In genomic region chr7:644381-645305, GRCh38 we compare ENCODE assay signal across 20 cellular contexts.
"Had no signal": no experiment of that assay in that cellular context is flagged by ENCODE, and none has a peak within 500 bp of the region (broad histone marks: within the 10 kb centered on the region; RNA-seq: fewer than 3 reads in every experiment).

No MANE protein-coding gene starts in this region.

- H3K4me1 Mint-ChIP-seq: nephron progenitor cell had no signal

- ATAC-seq: activated CD4-positive, CD25-positive, alpha-beta regulatory T cell treated with anti-CD3 and anti-CD28 coated beads, Interleukin-2, amount 50 U/mL, for 24 hours had no signal

- H3K27ac ChIP-seq: ascending aorta, thyroid gland had no signal

- H3K9me3 ChIP-seq: ascending aorta, thyroid gland had no signal

- H3K36me3 ChIP-seq: ascending aorta, thyroid gland had no signal

- H3K27ac Mint-ChIP-seq: activated naive CD4-positive, alpha-beta T cell treated with anti-CD3 and anti-CD28 coated beads, Interleukin-2, amount 50 U/mL, for 24 hours; dendritic cell treated with granulocyte-macrophage colony-stimulating factor and Interleukin-4, amounts not matched to agents 40 ng/mL and 50 ng/mL, for 4 days; nephron progenitor cell; T-helper 1 cell treated with Interleukin-12 subunit alpha and Interleukin-12 subunit beta and Interleukin-4 antibody, amounts not matched to agents 30 μg/mL and 1 μg/mL, for 36 hours had no signal

- H3K4me3 ChIP-seq: ascending aorta, thyroid gland had no signal

- H3K4me3 Mint-ChIP-seq: activated naive CD4-positive, alpha-beta T cell treated with anti-CD3 and anti-CD28 coated beads, Interleukin-2, amount 50 U/mL, for 24 hours; dendritic cell treated with granulocyte-macrophage colony-stimulating factor and Interleukin-4, amounts not matched to agents 40 ng/mL and 50 ng/mL, for 4 days; nephron progenitor cell; T-helper 1 cell treated with Interleukin-12 subunit alpha and Interleukin-12 subunit beta and Interleukin-4 antibody, amounts not matched to agents 30 μg/mL and 1 μg/mL, for 36 hours had no signal

- H3K4me1 ChIP-seq: ascending aorta, thyroid gland had no signal

- DNase-seq: activated CD4-positive, alpha-beta T cell treated with anti-CD3 and anti-CD28 coated beads, Interleukin-2, amount 50 U/mL, for 1 hour; activated CD8-positive, alpha-beta memory T cell treated with anti-CD3 and anti-CD28 coated beads, Interleukin-2, amount 50 U/mL, for 4 hours; activated gamma-delta T cell; activated T-cell treated with anti-CD3 and anti-CD28 coated beads, Interleukin-2, amount 50 U/mL, for 48 hours; effector memory CD4-positive, alpha-beta T cell; hypothalamus; islet precursor cell; mammary epithelial cell; midbrain; nephron progenitor cell; stimulated activated CD4-positive, alpha-beta T cell treated with anti-CD3 and anti-CD28 coated beads, Interleukin-12 subunit alpha, Interleukin-12 subunit beta, amount 100 ng/mL, for 4 hours; stimulated activated CD4-positive, alpha-beta T cell treated with anti-CD3 and anti-CD28 coated beads, Interleukin-1b, Interleukin-23, amount 100 ng/mL, for 48 hours; stimulated activated CD8-positive, alpha-beta memory T cell treated with anti-CD3 and anti-CD28 coated beads, Interleukin-4, amount 100 ng/mL, for 48 hours; stimulated activated naive CD4-positive, alpha-beta T cell; thyroid gland had no signal

- H3K9me3 Mint-ChIP-seq: activated naive CD4-positive, alpha-beta T cell treated with anti-CD3 and anti-CD28 coated beads, Interleukin-2, amount 50 U/mL, for 24 hours had no signal

- H3K27me3 Mint-ChIP-seq: activated naive CD4-positive, alpha-beta T cell treated with anti-CD3 and anti-CD28 coated beads, Interleukin-2, amount 50 U/mL, for 24 hours had no signal

- H3K27me3 ChIP-seq: ascending aorta, thyroid gland had no signal
